8 cellular contexts compared by ENCODE assay signal in the genomic region with DNA sequence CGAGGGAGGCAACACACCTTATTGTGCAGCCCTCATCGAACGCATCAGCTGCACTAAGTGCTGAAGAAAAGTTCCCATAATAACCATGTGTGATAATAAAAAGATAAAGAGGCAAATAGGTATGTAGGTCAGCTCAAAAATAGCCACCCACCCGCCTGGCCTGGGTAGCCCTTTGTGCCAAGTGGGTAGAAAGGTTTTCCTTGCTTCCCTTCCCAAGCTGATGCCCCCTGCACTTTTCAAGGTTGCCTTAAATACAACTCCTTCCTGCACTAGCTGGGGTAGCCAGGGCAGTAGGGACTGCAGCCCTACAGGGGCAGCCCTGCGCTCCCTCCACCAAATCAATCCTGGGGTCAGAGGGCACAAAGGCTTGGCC. TPM values are rescaled to one million over a fixed set of nuclear protein-coding genes. Genes with fewer than 3 reads are reported as not detected.
A peak's percentile ranks its signal among the peaks of the same experiment; 100 is the strongest.
DNase-seq lines count a peak whose midpoint lies in the region; ATAC-seq and TF ChIP-seq lines count a peak whose summit lies in the region.

No MANE protein-coding gene starts in this region.

- peaks cover 55% of the 10 kb centered on the region for H3K4me1 Mint-ChIP-seq in T-helper 2 cell treated with Interferon-gamma antibody and Interleukin-4, amounts not matched to agents 5 μg/mL and 100 μg/mL, for 36 hours (ENCODE audit: low read depth)

- no peak for TF ChIP-seq POLR2A in gastrocnemius medialis (IDR thresholded peaks at IDR 0.05)

- H3K4me1 ChIP-seq in heart right ventricle (peaks cover 22 to 82% (median 64%) of the 10 kb centered on the region in 9 donors), gastrocnemius medialis (peaks cover 55 to 57% of the 10 kb centered on the region in 2 donors)

- TF ChIP-seq CTCF in heart right ventricle (IDR thresholded peaks at IDR 0.05), result peak in 1 of 9 donors; percentile 6
- no peak for TF ChIP-seq CTCF in gastrocnemius medialis (IDR thresholded peaks at IDR 0.05 in 4 of 5, conservative IDR thresholded peaks at IDR 0.05 in 1 of 5)

- in situ Hi-C loops in gastrocnemius medialis (cut with MboI; ENCODE audit: low sequenced_read_pairs in 4 of 4), result no loop called here

- H3K27me3 ChIP-seq in heart right ventricle, result no peaks in the 10 kb centered on the region
- no peaks in the 10 kb centered on the region for H3K27me3 ChIP-seq in gastrocnemius medialis

- H3K9me3 ChIP-seq in heart right ventricle, result no peaks in the 10 kb centered on the region
- no peaks in the 10 kb centered on the region for H3K9me3 ChIP-seq in gastrocnemius medialis

- intact Hi-C loops in heart right ventricle (cut with DNase I) (loop anchor here in 1 of 10 donors (1.0 kb wide), 1 partner anchor 13 kb away; the partner anchor contains the start of gene DDIT4), gastrocnemius medialis (cut with DNase I; ENCODE audit: low total_unique reads) (no loop called here)

- H3K27ac Mint-ChIP-seq in T-helper 2 cell treated with Interferon-gamma antibody and Interleukin-4, amounts not matched to agents 5 μg/mL and 100 μg/mL, for 36 hours, result peak overlapping the region; percentile 97

- H3K27ac ChIP-seq in heart right ventricle, result peak overlapping the region; percentile 84 to 97 (median 93)
- H3K27ac ChIP-seq in gastrocnemius medialis, result peak overlapping the region; percentile 94 to 99 (median 98)

- no peaks in the 10 kb centered on the region for H3K36me3 Mint-ChIP-seq in T-helper 2 cell treated with Interferon-gamma antibody and Interleukin-4, amounts not matched to agents 5 μg/mL and 100 μg/mL, for 36 hours (ENCODE audit: low read depth)

- WGBS in heart right ventricle, 2 donors, result 21 to 24% methylated on average over 5 of the region's 5 CpGs

- peak overlapping the region; percentile 90 for H3K4me3 Mint-ChIP-seq in T-helper 2 cell treated with Interferon-gamma antibody and Interleukin-4, amounts not matched to agents 5 μg/mL and 100 μg/mL, for 36 hours

- no peaks in the 10 kb centered on the region for H3K27me3 Mint-ChIP-seq in T-helper 2 cell treated with Interferon-gamma antibody and Interleukin-4, amounts not matched to agents 5 μg/mL and 100 μg/mL, for 36 hours (ENCODE audit: low read depth)

- H3K4me3 ChIP-seq in heart right ventricle (peak overlapping the region in 7 of 10 donors; percentile 46 to 61 (median 58)), gastrocnemius medialis (peak overlapping the region in 2 of 4 donors; percentile 43 to 59)

- no peak for DNase-seq in T-helper 2 cell treated with Interferon-gamma antibody and Interleukin-4, amounts not matched to agents 5 μg/mL and 100 μg/mL, for 36 hours (ENCODE audit: low spot score)
- DNase-seq in heart right ventricle, result peak; percentile 56
- no peak for DNase-seq in gastrocnemius medialis
- no peak for DNase-seq in NCI-H1436 treated with DMSO at 0.1 percent for 48 hours (lab: John Stamatoyannopoulos, UW)

- H3K36me3 ChIP-seq in heart right ventricle (no peaks in the 10 kb centered on the region), gastrocnemius medialis (no peaks in the 10 kb centered on the region)

- no peaks in the 10 kb centered on the region for H3K9me3 Mint-ChIP-seq in T-helper 2 cell treated with Interferon-gamma antibody and Interleukin-4, amounts not matched to agents 5 μg/mL and 100 μg/mL, for 36 hours

- ATAC-seq in GM18499 (IDR thresholded peaks at IDR 0.05; ENCODE audit: insufficient read depth, unreplicated experiment), result peak; percentile 7
- ATAC-seq in heart right ventricle, result peak; percentile 22 to 76 (median 68)
- ATAC-seq in gastrocnemius medialis, result peak; percentile 9 to 18
- ATAC-seq in GM21367 (IDR thresholded peaks at IDR 0.05; ENCODE audit: unreplicated experiment), result no peak
- ATAC-seq in HG02884 (IDR thresholded peaks at IDR 0.05; ENCODE audit: unreplicated experiment), result no peak
- ATAC-seq in HG02885 (IDR thresholded peaks at IDR 0.05; ENCODE audit: poor library complexity, unreplicated experiment), result no peak

RNA-seq across cellular contexts. Expression of gene DDIT4, which starts 13.5 kb away (rescaled TPM):
- 100 to 1,000 TPM in 1 of 10 donors, 10 to 100 TPM in 9; 13.6 to 102 (median 30.2) TPM for total RNA-seq in heart right ventricle
- polyA plus RNA-seq in heart right ventricle, result 100 to 1,000 TPM in 1 of 2 donors, 10 to 100 TPM in 1; 64.7 to 135 TPM
- 100 to 1,000 TPM; 296 to 667 (median 319) TPM for total RNA-seq in gastrocnemius medialis

RNA-seq across cellular contexts. Expression of gene ASCC1, which starts 44.1 kb away (rescaled TPM):
- total RNA-seq in heart right ventricle (10 to 100 TPM; 25.2 to 40.5 (median 33.0) TPM), gastrocnemius medialis (10 to 100 TPM; 26.1 to 31.1 (median 29.6) TPM)
- 10 to 100 TPM in 1 of 2 donors, 1 to 10 TPM in 1; 8.4 to 35.8 TPM for polyA plus RNA-seq in heart right ventricle

RNA-seq across cellular contexts. Expression of gene ANAPC16, which starts 44.4 kb away (rescaled TPM):
- total RNA-seq in heart right ventricle (100 to 1,000 TPM; 181 to 246 (median 221) TPM), gastrocnemius medialis (100 to 1,000 TPM in 2 of 4 donors, 10 to 100 TPM in 2; 70.9 to 168 (median 105) TPM)
- polyA plus RNA-seq in heart right ventricle, result 100 to 1,000 TPM; 129 to 149 TPM

Comparison
In these comparisons a context has a peak if more than half of its experiments do, and no peak if none do; other contexts are left out.
1. ATAC-seq: peak in GM18499 (single experiment), heart right ventricle (8 of 8) and gastrocnemius medialis (2 of 2); none in GM21367 (single experiment), HG02884 (single experiment) and HG02885 (single experiment).
2. DNase-seq: peak in heart right ventricle (2 of 2); none in T-helper 2 cell treated with Interferon-gamma antibody and Interleukin-4, amounts not matched to agents 5 μg/mL and 100 μg/mL, for 36 hours (single experiment), gastrocnemius medialis (0 of 2) and NCI-H1436 treated with DMSO at 0.1 percent for 48 hours (single experiment).